Comparison of ENCODE assay signal across 25 cellular contexts in genomic region chr21:37749132-37749531, GRCh38.
"Had no signal": no experiment of that assay in that cellular context is flagged by ENCODE, and none has a peak within 500 bp of the region (broad histone marks: within the 10 kb centered on the region; RNA-seq: fewer than 3 reads in every experiment).

No MANE protein-coding gene starts in this region.

- ATAC-seq: gastroesophageal sphincter; left cardiac atrium; lower lobe of right lung; natural killer cell treated with Interleukin-12 subunit alpha and Interleukin-12 subunit beta and Interleukin-15 and Interleukin-18, amount 100 ng/mL, for 72 hours; right cardiac atrium had no signal

- H3K4me3 Mint-ChIP-seq: dendritic cell treated with granulocyte-macrophage colony-stimulating factor and Interleukin-4, amounts not matched to agents 40 ng/mL and 50 ng/mL, for 4 days; natural killer cell treated with Interleukin-12 subunit alpha and Interleukin-12 subunit beta and Interleukin-15 and Interleukin-18, amount 100 ng/mL, for 72 hours; neural progenitor cell had no signal

- H3K9me3 ChIP-seq: esophagus muscularis mucosa, gastroesophageal sphincter, left ventricle myocardium inferior, lower lobe of right lung, ovary, stomach, thoracic aorta, transverse colon had no signal

- H3K9me3 Mint-ChIP-seq: dendritic cell treated with granulocyte-macrophage colony-stimulating factor and Interleukin-4, amounts not matched to agents 40 ng/mL and 50 ng/mL, for 4 days; natural killer cell treated with Interleukin-12 subunit alpha and Interleukin-12 subunit beta and Interleukin-15 and Interleukin-18, amount 100 ng/mL, for 72 hours had no signal

- DNase-seq: glutamatergic neuron; islet precursor cell; left cardiac atrium; left ventricle myocardium inferior; lower lobe of right lung; midbrain; nucleus accumbens; ovary; right cardiac atrium; small intestine; stimulated activated CD4-positive, alpha-beta T cell treated with anti-CD3 and anti-CD28 coated beads, Interleukin-12 subunit alpha, Interleukin-12 subunit beta, amount 100 ng/mL, for 4 hours; stimulated activated naive CD4-positive, alpha-beta T cell; stomach; substantia nigra; transverse colon had no signal

- FAIRE-seq: colon, endothelial cell of umbilical vein, small intestine, urothelium cell line had no signal

- H3K4me1 ChIP-seq: gastroesophageal sphincter, lower lobe of right lung, neural progenitor cell, transverse colon had no signal

- H3K27me3 ChIP-seq: neural progenitor cell, ovary, transverse colon had no signal

- H2AFZ ChIP-seq: neural progenitor cell had no signal

- H3K36me3 Mint-ChIP-seq: natural killer cell treated with Interleukin-12 subunit alpha and Interleukin-12 subunit beta and Interleukin-15 and Interleukin-18, amount 100 ng/mL, for 72 hours had no signal

- H3K9ac ChIP-seq: neural progenitor cell had no signal

- H3K4me2 ChIP-seq: neural progenitor cell had no signal

- H3K27ac Mint-ChIP-seq: dendritic cell treated with granulocyte-macrophage colony-stimulating factor and Interleukin-4, amounts not matched to agents 40 ng/mL and 50 ng/mL, for 4 days; natural killer cell treated with Interleukin-12 subunit alpha and Interleukin-12 subunit beta and Interleukin-15 and Interleukin-18, amount 100 ng/mL, for 72 hours; neural progenitor cell; progenitor cell of endocrine pancreas had no signal

- H3K36me3 ChIP-seq: esophagus muscularis mucosa, gastroesophageal sphincter, left ventricle myocardium inferior, lower lobe of right lung, neural progenitor cell, ovary, stomach, thoracic aorta, transverse colon had no signal

- H3K4me3 ChIP-seq: esophagus muscularis mucosa, gastroesophageal sphincter, left ventricle myocardium inferior, lower lobe of right lung, neural progenitor cell, ovary, stomach, thoracic aorta, transverse colon had no signal

- H3K27ac ChIP-seq: esophagus muscularis mucosa, gastroesophageal sphincter, left ventricle myocardium inferior, lower lobe of right lung, neural progenitor cell, ovary, stomach, thoracic aorta, transverse colon had no signal
